ENCODE assay signal across 11 cellular contexts in the genomic region with DNA sequence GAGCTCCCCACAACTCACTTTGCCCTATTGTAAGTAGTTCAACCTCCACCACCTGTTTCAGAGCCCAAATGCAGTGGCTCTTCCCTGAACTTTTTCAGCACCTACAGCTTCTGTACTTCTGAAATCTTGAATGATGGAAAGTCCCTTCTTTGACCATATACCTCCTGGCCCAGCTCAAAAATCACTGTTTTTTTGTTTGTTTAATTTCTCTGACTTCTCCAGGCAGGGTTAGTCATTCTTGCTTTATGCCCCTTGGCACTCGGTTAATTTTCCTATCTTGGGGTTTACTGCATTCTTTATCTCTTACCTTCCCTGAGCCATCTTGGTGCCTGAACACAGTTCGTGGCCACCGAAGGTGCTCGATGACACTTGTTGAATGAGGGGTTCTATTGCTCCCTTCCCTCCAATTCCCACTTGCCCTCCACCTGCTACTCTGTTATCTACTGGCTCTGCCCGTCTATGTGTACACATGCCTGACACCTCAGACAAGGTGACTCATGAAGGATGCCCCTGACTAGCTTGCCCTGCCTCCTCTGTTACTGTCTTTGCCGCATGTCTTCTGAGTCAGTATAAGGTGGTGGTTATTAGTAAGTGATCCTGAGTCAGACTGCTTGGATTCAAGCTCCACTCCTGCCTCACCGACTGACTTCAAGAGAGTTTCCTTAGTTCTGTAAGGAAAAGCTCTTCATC. TPM values are rescaled to one million over a fixed set of nuclear protein-coding genes. Genes with fewer than 3 reads are reported as not detected.
DNase-seq lines count a peak whose midpoint lies in the region; ATAC-seq and TF ChIP-seq lines count a peak whose summit lies in the region.
"Had no signal": no experiment of that assay in that cellular context is flagged by ENCODE, and none has a peak within 500 bp of the region (broad histone marks: within the 10 kb centered on the region; RNA-seq: fewer than 3 reads in every experiment).

No MANE protein-coding gene starts in this region.

- peaks cover 0 to 4% (median 4%) of the 10 kb centered on the region in 3 donors for H3K4me1 Mint-ChIP-seq in T-cell
- H3K4me1 Mint-ChIP-seq: CD8-positive, alpha-beta memory T cell had no signal

- H3K4me3 ChIP-seq in fibroblast of the aortic adventitia (ENCODE audit: low read depth, low read length): no peak overlapping the region

- H3K27ac Mint-ChIP-seq in T-cell: peak overlapping the region in 1 of 2 donors; percentile 5

- no peak overlapping the region for H3K4me3 Mint-ChIP-seq in T-cell
- H3K4me3 Mint-ChIP-seq: naive thymus-derived CD8-positive, alpha-beta T cell had no signal

- H3K27me3 Mint-ChIP-seq in T-cell: no peaks in the 10 kb centered on the region
- H3K27me3 Mint-ChIP-seq: CD8-positive, alpha-beta memory T cell; naive thymus-derived CD8-positive, alpha-beta T cell had no signal

- H3K9me3 Mint-ChIP-seq in T-cell: no peaks in the 10 kb centered on the region
- H3K9me3 Mint-ChIP-seq: CD8-positive, alpha-beta memory T cell; naive thymus-derived CD8-positive, alpha-beta T cell had no signal

- POLR2A ChIA-PET in T-cell (lab: Charles Lee): interaction anchor here in 1 of 2 donors (0.6 kb wide), 1 partner anchor 26 kb away, joined by 3 read pairs; no protein-coding TSS in a partner anchor

- CTCF ChIA-PET in T-cell (lab: Charles Lee): interaction anchor here in 1 of 2 donors (0.5 kb wide), 1 partner anchor 17 kb away, joined by 3 read pairs; no protein-coding TSS in a partner anchor

- TF ChIP-seq CTCF in fibroblast of the aortic adventitia (IDR thresholded peaks at IDR 0.05; ENCODE audit: insufficient read depth, low read length): no peak

- ATAC-seq in T-cell (replicated peaks in 1 of 4): peak in 3 of 4 experiments; percentile 62 to 81 (median 65)
- ATAC-seq: naive thymus-derived CD8-positive, alpha-beta T cell had no signal

- no peaks in the 10 kb centered on the region for H3K36me3 Mint-ChIP-seq in T-cell
- H3K36me3 Mint-ChIP-seq: CD8-positive, alpha-beta memory T cell; naive thymus-derived CD8-positive, alpha-beta T cell had no signal

- peak; percentile 8 for DNase-seq in activated CD8-positive, alpha-beta memory T cell treated with anti-CD3 and anti-CD28 coated beads, Interleukin-2, amount 50 U/mL, for 24 hours (ENCODE audit: extremely low read depth)
- DNase-seq in activated CD8-positive, alpha-beta memory T cell treated with anti-CD3 and anti-CD28 coated beads for 24 hours: no peak
- DNase-seq in T-cell (no peak), fibroblast of the aortic adventitia (ENCODE audit: low read depth) (peak; percentile 70), CD1c-positive myeloid dendritic cell (ENCODE audit: extremely low spot score) (no peak), retina (no peak), hippocampal formation (lab: John Stamatoyannopoulos, UW) (no peak)
- DNase-seq in stimulated activated CD4-positive, alpha-beta T cell treated with anti-CD3 and anti-CD28 coated beads, TNF-alpha, amount 100 ng/mL, for 48 hours (ENCODE audit: low read depth in 3 of 3): peak in 2 of 3 donors; percentile 47 to 52
- DNase-seq: CD8-positive, alpha-beta memory T cell had no signal

RNA-seq across cellular contexts. Expression of gene AMHR2, which starts 4.4 kb away (rescaled TPM):
- total RNA-seq in T-cell: under 1 TPM in 1 of 5 donors, not detected in 4; 0.19 TPM
- total RNA-seq in fibroblast of the aortic adventitia (ENCODE audit: low replicate concordance): not detected in 2 replicates
- total RNA-seq: CD8-positive, alpha-beta memory T cell; naive thymus-derived CD8-positive, alpha-beta T cell; T-helper 1 cell treated with Interleukin-12 subunit alpha and Interleukin-12 subunit beta and Interleukin-4 antibody, amounts not matched to agents 30 ng/mL and 1 ng/mL, for 36 hours had no signal

RNA-seq across cellular contexts. Expression of gene PRR13, which starts 13.5 kb away (rescaled TPM):
- total RNA-seq in T-cell (100 to 1,000 TPM; 175 to 215 (median 187) TPM), fibroblast of the aortic adventitia (ENCODE audit: low replicate concordance) (59.5 and 60.0 TPM in 2 replicates)

RNA-seq across cellular contexts. Expression of gene PCBP2, which starts 23.9 kb away (rescaled TPM):
- total RNA-seq in T-cell: 1,000 to 10,000 TPM in 2 of 5 donors, 100 to 1,000 TPM in 3; 707 to 1,066 (median 764) TPM
- total RNA-seq in fibroblast of the aortic adventitia (ENCODE audit: low replicate concordance): 165 and 233 TPM in 2 replicates

RNA-seq across cellular contexts. Expression of gene SP1, which starts 48.1 kb away (rescaled TPM):
- total RNA-seq in T-cell: 100 to 1,000 TPM in 2 of 5 donors, 10 to 100 TPM in 3; 72.7 to 109 (median 96.6) TPM
- total RNA-seq in fibroblast of the aortic adventitia (ENCODE audit: low replicate concordance): 28.0 and 63.3 TPM in 2 replicates

Comparison
In these comparisons a context has a peak if more than half of its experiments do, and no peak if none do; other contexts are left out.
1. DNase-seq: peak in activated CD8-positive, alpha-beta memory T cell treated with anti-CD3 and anti-CD28 coated beads, Interleukin-2, amount 50 U/mL, for 24 hours (single experiment), fibroblast of the aortic adventitia (single experiment) and stimulated activated CD4-positive, alpha-beta T cell treated with anti-CD3 and anti-CD28 coated beads, TNF-alpha, amount 100 ng/mL, for 48 hours (2 of 3); none in activated CD8-positive, alpha-beta memory T cell treated with anti-CD3 and anti-CD28 coated beads for 24 hours (single experiment), T-cell (0 of 34), CD1c-positive myeloid dendritic cell (single experiment), retina (single experiment) and hippocampal formation (0 of 2).